ENCODE assay signal across 24 cellular contexts in genomic region chr2:10619643-10620042, GRCh38.
A peak's percentile ranks its signal among the peaks of the same experiment; 100 is the strongest.
DNase-seq lines count a peak whose midpoint lies in the region; ATAC-seq and TF ChIP-seq lines count a peak whose summit lies in the region.
"Had no signal": no experiment of that assay in that cellular context is flagged by ENCODE, and none has a peak within 500 bp of the region (broad histone marks: within the 10 kb centered on the region; RNA-seq: fewer than 3 reads in every experiment).

No MANE protein-coding gene starts in this region.

- peaks cover 0 to 5% (median 0%) of the 10 kb centered on the region in 4 donors for H3K4me1 ChIP-seq in upper lobe of left lung

- H3K27me3 ChIP-seq in upper lobe of left lung = no peaks in the 10 kb centered on the region
- H3K27me3 ChIP-seq: dorsolateral prefrontal cortex, stomach had no signal

- H3K36me3 ChIP-seq in upper lobe of left lung = peaks cover 0 to 16% (median 5%) of the 10 kb centered on the region in 4 donors

- TF ChIP-seq CTCF in nephron progenitor cell (IDR thresholded peaks at IDR 0.05) (no peak), upper lobe of left lung (IDR thresholded peaks at IDR 0.05) (no peak)

- H3K4me1 Mint-ChIP-seq in T-helper 2 cell treated with Interferon-gamma antibody and Interleukin-4, amounts not matched to agents 5 μg/mL and 100 μg/mL, for 36 hours (ENCODE audit: low read depth) = peaks cover 23% of the 10 kb centered on the region
- H3K4me1 Mint-ChIP-seq in activated T-helper 1 cell treated with anti-CD3 and anti-CD28 coated beads, Interleukin-12 subunit alpha, Interleukin-12 subunit beta, Interleukin-2, Interleukin-4 antibody, amounts not matched to agents 30 ng/mL and 10 ng/mL and 1 ng/mL, durations not matched to agents 14 hours and 24 hours and 36 hours (ENCODE audit: low read depth) = peaks cover 74% of the 10 kb centered on the region
- H3K4me1 Mint-ChIP-seq in effector memory CD8-positive, alpha-beta T cell (ENCODE audit: low read depth in 2 of 2) = peaks cover 16 to 30% of the 10 kb centered on the region in 2 donors
- H3K4me1 Mint-ChIP-seq in nephron progenitor cell = peaks cover 7% of the 10 kb centered on the region

- TF ChIP-seq EP300 in upper lobe of left lung (IDR thresholded peaks at IDR 0.05) = no peak

- intact Hi-C loops in activated T-helper 1 cell treated with anti-CD3 and anti-CD28 coated beads, Interleukin-12 subunit alpha, Interleukin-12 subunit beta, Interleukin-2, Interleukin-4 antibody, amounts not matched to agents 30 ng/mL and 10 ng/mL and 1 ng/mL, durations not matched to agents 14 hours and 24 hours and 36 hours (cut with micrococcal nuclease) = loop anchor here (1.0 kb wide), 3 partner anchors 35 to 175 kb away; partner anchors contain the start of gene ODC1

- WGBS in upper lobe of left lung, 2 donors = 65 to 76% methylated on average over 3 of the region's 3 CpGs

- no peak for ATAC-seq in effector memory CD8-positive, alpha-beta T cell (replicated peaks)
- ATAC-seq in HG03442 (IDR thresholded peaks at IDR 0.05; ENCODE audit: unreplicated experiment) (no peak), upper lobe of left lung (ENCODE audit: low FRiP score in 2 of 2) (no peak)
- ATAC-seq: GM23338, right cardiac atrium had no signal

- peak overlapping the region; percentile 2 for H3K27ac Mint-ChIP-seq in T-helper 2 cell treated with Interferon-gamma antibody and Interleukin-4, amounts not matched to agents 5 μg/mL and 100 μg/mL, for 36 hours
- peak overlapping the region; percentile 32 for H3K27ac Mint-ChIP-seq in activated T-helper 1 cell treated with anti-CD3 and anti-CD28 coated beads, Interleukin-12 subunit alpha, Interleukin-12 subunit beta, Interleukin-2, Interleukin-4 antibody, amounts not matched to agents 30 ng/mL and 10 ng/mL and 1 ng/mL, durations not matched to agents 14 hours and 24 hours and 36 hours
- H3K27ac Mint-ChIP-seq in effector memory CD8-positive, alpha-beta T cell = peak overlapping the region; percentile 1 to 52
- peak overlapping the region; percentile 23 for H3K27ac Mint-ChIP-seq in nephron progenitor cell
- H3K27ac Mint-ChIP-seq: activated CD8-positive, alpha-beta T cell treated with anti-CD3 and anti-CD28 coated beads for 36 hours; GM23338 had no signal

- H3K9me3 ChIP-seq in upper lobe of left lung = no peaks in the 10 kb centered on the region
- H3K9me3 ChIP-seq: stomach had no signal

- H3K27ac ChIP-seq in upper lobe of left lung = no peak overlapping the region
- H3K27ac ChIP-seq: 22Rv1, dorsolateral prefrontal cortex, PC-9, stomach had no signal

- no peak for TF ChIP-seq POLR2A in upper lobe of left lung (IDR thresholded peaks at IDR 0.05)

- H3K27me3 Mint-ChIP-seq in T-helper 2 cell treated with Interferon-gamma antibody and Interleukin-4, amounts not matched to agents 5 μg/mL and 100 μg/mL, for 36 hours (ENCODE audit: low read depth) = no peaks in the 10 kb centered on the region
- H3K27me3 Mint-ChIP-seq in activated T-helper 1 cell treated with anti-CD3 and anti-CD28 coated beads, Interleukin-12 subunit alpha, Interleukin-12 subunit beta, Interleukin-2, Interleukin-4 antibody, amounts not matched to agents 30 ng/mL and 10 ng/mL and 1 ng/mL, durations not matched to agents 14 hours and 24 hours and 36 hours (ENCODE audit: insufficient read depth) = no peaks in the 10 kb centered on the region
- no peaks in the 10 kb centered on the region for H3K27me3 Mint-ChIP-seq in effector memory CD8-positive, alpha-beta T cell
- H3K27me3 Mint-ChIP-seq in nephron progenitor cell (ENCODE audit: low read depth, poor library complexity) = no peaks in the 10 kb centered on the region
- H3K27me3 Mint-ChIP-seq: activated CD8-positive, alpha-beta T cell treated with anti-CD3 and anti-CD28 coated beads for 36 hours; CD8-positive, alpha-beta memory T cell had no signal

- H3K4me3 ChIP-seq in upper lobe of left lung = no peak overlapping the region
- H3K4me3 ChIP-seq: dorsolateral prefrontal cortex, GM23338, PC-9, stomach had no signal

- DNase-seq in T-helper 2 cell treated with Interferon-gamma antibody and Interleukin-4, amounts not matched to agents 5 μg/mL and 100 μg/mL, for 36 hours (ENCODE audit: low spot score) = no peak
- DNase-seq in T-helper 2 cell (no peak), nephron progenitor cell (no peak), ureter (ENCODE audit: low spot score) (no peak), upper lobe of left lung (no peak)
- DNase-seq in activated T-helper 1 cell treated with anti-CD3 and anti-CD28 coated beads, Interleukin-12 subunit alpha, Interleukin-12 subunit beta, Interleukin-2, Interleukin-4 antibody, amounts not matched to agents 30 ng/mL and 10 ng/mL and 1 ng/mL, durations not matched to agents 14 hours and 24 hours and 36 hours (ENCODE audit: low spot score) = no peak
- no peak for DNase-seq in effector memory CD8-positive, alpha-beta T cell
- DNase-seq: activated CD8-positive, alpha-beta T cell treated with anti-CD3 and anti-CD28 coated beads for 36 hours; activated naive CD4-positive, alpha-beta T cell treated with Interleukin-2 at 50 U/mL for 16 hours; activated T-cell treated with anti-CD3 and anti-CD28 coated beads for 4 hours; central memory CD4-positive, alpha-beta T cell; dorsolateral prefrontal cortex; hypothalamus; MM.1S; natural killer cell; NCI-H1436; PC-9; right cardiac atrium; SHP77; stomach had no signal

- peak overlapping the region; percentile 11 for H3K4me3 Mint-ChIP-seq in T-helper 2 cell treated with Interferon-gamma antibody and Interleukin-4, amounts not matched to agents 5 μg/mL and 100 μg/mL, for 36 hours
- peak overlapping the region; percentile 24 for H3K4me3 Mint-ChIP-seq in activated T-helper 1 cell treated with anti-CD3 and anti-CD28 coated beads, Interleukin-12 subunit alpha, Interleukin-12 subunit beta, Interleukin-2, Interleukin-4 antibody, amounts not matched to agents 30 ng/mL and 10 ng/mL and 1 ng/mL, durations not matched to agents 14 hours and 24 hours and 36 hours
- no peak overlapping the region for H3K4me3 Mint-ChIP-seq in effector memory CD8-positive, alpha-beta T cell
- H3K4me3 Mint-ChIP-seq in nephron progenitor cell = no peak overlapping the region
- H3K4me3 Mint-ChIP-seq: activated CD8-positive, alpha-beta T cell treated with anti-CD3 and anti-CD28 coated beads for 36 hours; GM23338 had no signal

- peaks cover 6% of the 10 kb centered on the region for H3K9me3 Mint-ChIP-seq in T-helper 2 cell treated with Interferon-gamma antibody and Interleukin-4, amounts not matched to agents 5 μg/mL and 100 μg/mL, for 36 hours
- peaks cover 10% of the 10 kb centered on the region for H3K9me3 Mint-ChIP-seq in activated T-helper 1 cell treated with anti-CD3 and anti-CD28 coated beads, Interleukin-12 subunit alpha, Interleukin-12 subunit beta, Interleukin-2, Interleukin-4 antibody, amounts not matched to agents 30 ng/mL and 10 ng/mL and 1 ng/mL, durations not matched to agents 14 hours and 24 hours and 36 hours
- no peaks in the 10 kb centered on the region for H3K9me3 Mint-ChIP-seq in effector memory CD8-positive, alpha-beta T cell
- no peaks in the 10 kb centered on the region for H3K9me3 Mint-ChIP-seq in nephron progenitor cell
- H3K9me3 Mint-ChIP-seq: activated CD8-positive, alpha-beta T cell treated with anti-CD3 and anti-CD28 coated beads for 36 hours; CD8-positive, alpha-beta memory T cell; GM23338; natural killer cell had no signal

- peaks cover 48% of the 10 kb centered on the region for H3K36me3 Mint-ChIP-seq in T-helper 2 cell treated with Interferon-gamma antibody and Interleukin-4, amounts not matched to agents 5 μg/mL and 100 μg/mL, for 36 hours (ENCODE audit: low read depth)
- H3K36me3 Mint-ChIP-seq in activated T-helper 1 cell treated with anti-CD3 and anti-CD28 coated beads, Interleukin-12 subunit alpha, Interleukin-12 subunit beta, Interleukin-2, Interleukin-4 antibody, amounts not matched to agents 30 ng/mL and 10 ng/mL and 1 ng/mL, durations not matched to agents 14 hours and 24 hours and 36 hours (ENCODE audit: low read depth) = peaks cover 56% of the 10 kb centered on the region
- peaks cover 13% of the 10 kb centered on the region for H3K36me3 Mint-ChIP-seq in effector memory CD8-positive, alpha-beta T cell (ENCODE audit: insufficient read depth)
- peaks cover 34% of the 10 kb centered on the region for H3K36me3 Mint-ChIP-seq in nephron progenitor cell (ENCODE audit: low read depth)
- H3K36me3 Mint-ChIP-seq: natural killer cell had no signal

Comparison
In these comparisons a context has a peak if more than half of its experiments do, and no peak if none do; other contexts are left out.
1. H3K4me3 Mint-ChIP-seq: peak in T-helper 2 cell treated with Interferon-gamma antibody and Interleukin-4, amounts not matched to agents 5 μg/mL and 100 μg/mL, for 36 hours (single experiment) and activated T-helper 1 cell treated with anti-CD3 and anti-CD28 coated beads, Interleukin-12 subunit alpha, Interleukin-12 subunit beta, Interleukin-2, Interleukin-4 antibody, amounts not matched to agents 30 ng/mL and 10 ng/mL and 1 ng/mL, durations not matched to agents 14 hours and 24 hours and 36 hours (single experiment); none in effector memory CD8-positive, alpha-beta T cell (0 of 2) and nephron progenitor cell (single experiment).
2. Peak in every context shown above with its lines, with median percentiles within 50 percentile points of each other: H3K27ac Mint-ChIP-seq.